ENCODE assay signal across 2 cellular contexts in the genomic region with DNA sequence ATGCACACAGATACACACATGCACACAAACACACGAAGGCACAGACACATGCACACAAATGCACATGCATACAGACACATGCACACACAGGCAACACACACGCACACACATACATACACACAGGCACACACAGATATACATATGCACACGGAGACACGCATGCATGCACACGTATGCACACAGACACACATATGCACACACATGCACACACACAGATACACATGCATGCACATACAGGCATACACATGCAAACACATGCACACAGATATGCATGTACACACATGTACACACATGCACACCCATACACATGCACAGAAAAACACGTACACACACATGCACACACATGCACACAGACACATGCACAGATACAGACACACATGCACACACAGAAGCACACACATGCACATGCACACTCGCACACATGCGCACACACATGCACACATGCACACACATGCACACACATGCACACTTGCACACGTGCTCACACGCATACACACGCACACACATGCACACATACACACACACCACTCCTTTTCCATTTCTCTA.
TF ChIP-seq lines count a peak whose summit lies in the region.

No MANE protein-coding gene starts in this region.

TF ChIP-seq in GM12891, 5 proteins besides CTCF, POLR2A, EP300 and RAD21 (continued from another document):
- no peak for TF ChIP-seq TAF1 (IDR thresholded peaks at IDR 0.05; ENCODE audit: low read depth, low read length)

TF ChIP-seq in GM12878, 131 proteins besides CTCF, POLR2A, EP300 and RAD21 (continued from another document):
- TF ChIP-seq, protein P1, sequence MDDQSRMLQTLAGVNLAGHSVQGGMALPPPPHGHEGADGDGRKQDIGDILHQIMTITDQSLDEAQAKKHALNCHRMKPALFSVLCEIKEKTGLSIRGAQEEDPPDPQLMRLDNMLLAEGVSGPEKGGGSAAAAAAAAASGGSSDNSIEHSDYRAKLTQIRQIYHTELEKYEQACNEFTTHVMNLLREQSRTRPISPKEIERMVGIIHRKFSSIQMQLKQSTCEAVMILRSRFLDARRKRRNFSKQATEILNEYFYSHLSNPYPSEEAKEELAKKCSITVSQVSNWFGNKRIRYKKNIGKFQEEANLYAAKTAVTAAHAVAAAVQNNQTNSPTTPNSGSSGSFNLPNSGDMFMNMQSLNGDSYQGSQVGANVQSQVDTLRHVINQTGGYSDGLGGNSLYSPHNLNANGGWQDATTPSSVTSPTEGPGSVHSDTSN (IDR thresholded peaks at IDR 0.05; ENCODE audit: insufficient replicate concordance, low read depth, low read length), result peak; percentile 11
- TF ChIP-seq RBBP5 (conservative IDR thresholded peaks at IDR 0.05), result no peak
- TF ChIP-seq, protein P2, sequence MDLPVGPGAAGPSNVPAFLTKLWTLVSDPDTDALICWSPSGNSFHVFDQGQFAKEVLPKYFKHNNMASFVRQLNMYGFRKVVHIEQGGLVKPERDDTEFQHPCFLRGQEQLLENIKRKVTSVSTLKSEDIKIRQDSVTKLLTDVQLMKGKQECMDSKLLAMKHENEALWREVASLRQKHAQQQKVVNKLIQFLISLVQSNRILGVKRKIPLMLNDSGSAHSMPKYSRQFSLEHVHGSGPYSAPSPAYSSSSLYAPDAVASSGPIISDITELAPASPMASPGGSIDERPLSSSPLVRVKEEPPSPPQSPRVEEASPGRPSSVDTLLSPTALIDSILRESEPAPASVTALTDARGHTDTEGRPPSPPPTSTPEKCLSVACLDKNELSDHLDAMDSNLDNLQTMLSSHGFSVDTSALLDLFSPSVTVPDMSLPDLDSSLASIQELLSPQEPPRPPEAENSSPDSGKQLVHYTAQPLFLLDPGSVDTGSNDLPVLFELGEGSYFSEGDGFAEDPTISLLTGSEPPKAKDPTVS (IDR thresholded peaks at IDR 0.05; ENCODE audit: low read depth, low read length), result no peak
- TF ChIP-seq, protein P3, sequence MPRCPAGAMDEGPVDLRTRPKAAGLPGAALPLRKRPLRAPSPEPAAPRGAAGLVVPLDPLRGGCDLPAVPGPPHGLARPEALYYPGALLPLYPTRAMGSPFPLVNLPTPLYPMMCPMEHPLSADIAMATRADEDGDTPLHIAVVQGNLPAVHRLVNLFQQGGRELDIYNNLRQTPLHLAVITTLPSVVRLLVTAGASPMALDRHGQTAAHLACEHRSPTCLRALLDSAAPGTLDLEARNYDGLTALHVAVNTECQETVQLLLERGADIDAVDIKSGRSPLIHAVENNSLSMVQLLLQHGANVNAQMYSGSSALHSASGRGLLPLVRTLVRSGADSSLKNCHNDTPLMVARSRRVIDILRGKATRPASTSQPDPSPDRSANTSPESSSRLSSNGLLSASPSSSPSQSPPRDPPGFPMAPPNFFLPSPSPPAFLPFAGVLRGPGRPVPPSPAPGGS (IDR thresholded peaks at IDR 0.05; ENCODE audit: borderline replicate concordance, insufficient read depth, low read depth, low read length, poor library complexity, severe bottlenecking), result peak; percentile 15
